ENCODE assay signal across 4 cellular contexts in the genomic region with DNA sequence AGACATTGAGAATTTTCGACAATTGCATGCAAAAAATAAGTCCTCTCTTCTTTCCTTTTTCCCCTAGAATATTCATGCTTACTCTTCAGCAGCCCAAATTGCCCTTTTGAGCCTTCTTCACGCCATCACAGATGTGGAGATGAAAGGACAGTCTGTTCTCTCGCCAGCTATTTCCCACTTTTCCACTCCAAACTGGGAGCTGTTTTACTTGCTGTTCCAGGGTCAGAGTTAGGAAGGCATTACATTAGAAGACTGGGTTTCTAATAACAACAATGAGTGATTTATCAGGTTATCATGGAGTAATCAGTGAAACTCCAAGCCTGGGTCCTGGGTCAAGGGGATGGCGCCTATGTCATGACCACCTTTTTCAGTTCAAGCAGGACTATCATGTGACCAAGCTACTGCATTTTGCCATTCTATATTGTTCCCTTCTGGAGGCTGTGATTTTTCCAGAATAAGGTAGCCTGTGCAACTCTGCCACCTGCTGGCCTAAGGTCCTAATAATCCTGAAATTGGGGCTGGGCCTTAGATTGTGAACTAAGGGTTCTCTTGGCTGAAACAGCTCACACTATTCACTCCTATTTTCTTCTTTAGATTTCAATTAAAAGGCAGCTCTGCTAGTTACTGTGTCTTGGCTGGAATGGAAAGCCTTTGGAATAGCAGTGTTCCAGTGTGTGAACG. TPM values are rescaled to one million over a fixed set of nuclear protein-coding genes. Genes with fewer than 3 reads are reported as not detected.
"Had no signal": no experiment of that assay in that cellular context is flagged by ENCODE, and none has a peak within 500 bp of the region (broad histone marks: within the 10 kb centered on the region; RNA-seq: fewer than 3 reads in every experiment).

No MANE protein-coding gene starts in this region.

RNA-seq across cellular contexts. Expression of a gene that starts 50.9 kb away (rescaled TPM):
- total RNA-seq: dermis microvascular lymphatic vessel endothelial cell, fibroblast of villous mesenchyme, glomerular endothelial cell, lung microvascular endothelial cell had no signal
